In the genomic region with DNA sequence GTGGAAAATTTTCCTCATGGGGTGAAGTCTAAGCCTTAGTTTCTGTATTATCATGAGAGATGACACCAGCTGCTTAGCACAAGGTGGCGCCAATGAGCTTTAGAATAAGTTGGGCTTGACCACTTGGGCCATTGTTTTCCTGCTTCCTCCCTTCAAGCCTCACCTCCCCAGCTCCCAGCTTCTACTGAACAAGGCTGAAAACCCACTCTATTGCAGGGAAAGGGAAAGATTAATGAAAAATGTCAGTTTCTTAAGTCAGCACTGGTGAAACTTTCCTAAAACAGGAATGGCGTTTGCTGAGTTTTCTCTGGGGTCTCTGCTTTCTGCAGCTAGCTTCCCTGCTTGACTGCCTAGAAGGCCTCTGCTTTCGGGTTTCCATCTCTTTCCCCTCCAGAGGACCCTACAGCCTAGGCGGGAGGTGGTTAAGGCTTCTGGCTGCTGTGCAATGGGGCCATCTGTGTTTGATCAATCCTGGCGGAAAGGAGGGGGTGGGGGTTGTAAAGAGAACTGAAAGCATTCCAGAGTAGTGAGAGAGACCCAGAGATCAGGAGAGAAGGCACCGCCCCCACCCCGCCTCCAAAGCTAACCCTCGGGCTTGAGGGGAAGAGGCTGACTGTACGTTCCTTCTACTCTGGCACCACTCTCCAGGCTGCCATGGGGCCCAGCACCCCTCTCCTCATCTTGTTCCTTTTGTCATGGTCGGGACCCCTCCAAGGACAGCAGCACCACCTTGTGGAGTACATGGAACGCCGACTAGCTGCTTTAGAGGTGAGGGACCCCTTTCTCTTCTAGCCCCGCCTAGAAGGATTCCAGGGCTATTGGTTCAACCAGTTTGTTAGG, we compare ENCODE assay signal across 8 cellular contexts.
DNase-seq lines count a peak whose midpoint lies in the region; ATAC-seq and TF ChIP-seq lines count a peak whose summit lies in the region.

A gene with protein sequence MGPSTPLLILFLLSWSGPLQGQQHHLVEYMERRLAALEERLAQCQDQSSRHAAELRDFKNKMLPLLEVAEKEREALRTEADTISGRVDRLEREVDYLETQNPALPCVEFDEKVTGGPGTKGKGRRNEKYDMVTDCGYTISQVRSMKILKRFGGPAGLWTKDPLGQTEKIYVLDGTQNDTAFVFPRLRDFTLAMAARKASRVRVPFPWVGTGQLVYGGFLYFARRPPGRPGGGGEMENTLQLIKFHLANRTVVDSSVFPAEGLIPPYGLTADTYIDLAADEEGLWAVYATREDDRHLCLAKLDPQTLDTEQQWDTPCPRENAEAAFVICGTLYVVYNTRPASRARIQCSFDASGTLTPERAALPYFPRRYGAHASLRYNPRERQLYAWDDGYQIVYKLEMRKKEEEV (plus strand): TSS at position 612 of the 840 bp plus-strand sequence. CDS start 43 bp downstream, at position 655.

- TF ChIP-seq POLR2A in NB4 (IDR thresholded peaks at IDR 0.05; ENCODE audit: extremely low read depth, insufficient read length): no peak

- H3K36me3 ChIP-seq in brain microvascular endothelial cell (replicated peaks) (no peaks in the 10 kb centered on the region), iPS-15b (ENCODE audit: control insufficient read depth, insufficient read depth, low read length) (peaks cover 5% of the 10 kb centered on the region)

- in situ Hi-C loops in brain microvascular endothelial cell (cut with HindIII; ENCODE audit: low pct_ligation_motif_present, low sequenced_read_pairs): no loop called here

- peak; percentile 77 for TF ChIP-seq CTCF in 22Rv1 (IDR thresholded peaks at IDR 0.05)
- TF ChIP-seq CTCF in GM12872 (IDR thresholded peaks at IDR 0.05; ENCODE audit: insufficient read depth, low read depth, low read length): peak; percentile 78
- TF ChIP-seq CTCF in NB4 (IDR thresholded peaks at IDR 0.05; ENCODE audit: low read depth, low read length): peak; percentile 61
- TF ChIP-seq CTCF in brain microvascular endothelial cell (IDR thresholded peaks at IDR 0.05; ENCODE audit: low read depth, low read length, missing control alignments): peak; percentile 82
- peak; percentile 71 for TF ChIP-seq CTCF in retinal pigment epithelial cell (conservative IDR thresholded peaks at IDR 0.05; ENCODE audit: low read depth, low read length)

- no peaks in the 10 kb centered on the region for H3K9me3 ChIP-seq in iPS-15b (ENCODE audit: control insufficient read depth, insufficient read depth, low read length)

- H3K4me1 ChIP-seq in iPS-15b (ENCODE audit: control insufficient read depth, insufficient read depth, low read length): peaks cover 43% of the 10 kb centered on the region

- H3K4me3 ChIP-seq in NB4 (ENCODE audit: low read depth, low read length) (no peak within 1 kb of the TSS), brain microvascular endothelial cell (ENCODE audit: low read depth, low read length) (peak within 1 kb of the TSS; percentile 40), iPS-15b (ENCODE audit: low read depth, low read length) (peak within 1 kb of the TSS; percentile 48), retinal pigment epithelial cell (ENCODE audit: low read length) (peak within 1 kb of the TSS; percentile 32)

- H3K27ac ChIP-seq in 22Rv1: no peak within 1 kb of the TSS
- H3K27ac ChIP-seq in brain microvascular endothelial cell: peak within 1 kb of the TSS; percentile 85

- peak within 1 kb of the TSS; percentile 27 for H3K9ac ChIP-seq in iPS-15b (ENCODE audit: low read depth, low read length)

- DNase-seq in NB4 (ENCODE audit: low read depth): peak; percentile 86
- DNase-seq in brain microvascular endothelial cell: peak; percentile 93
- peak; percentile 51 for DNase-seq in retinal pigment epithelial cell (ENCODE audit: low read depth)
- DNase-seq in cortex of kidney (lab: John Stamatoyannopoulos, UW): no peak

- ATAC-seq in SK-N-SH treated with all-trans-retinoic acid at 6 μM for 48 hours: peak; percentile 90

- no peaks in the 10 kb centered on the region for H3K27me3 ChIP-seq in brain microvascular endothelial cell (replicated peaks)
- H3K27me3 ChIP-seq in iPS-15b (ENCODE audit: control insufficient read depth, insufficient read depth, low read length): no peaks in the 10 kb centered on the region

TF ChIP-seq in SK-N-SH treated with all-trans-retinoic acid at 6 μM for 48 hours, 23 proteins besides CTCF, POLR2A, EP300 and RAD21:
- TF ChIP-seq, protein P1, sequence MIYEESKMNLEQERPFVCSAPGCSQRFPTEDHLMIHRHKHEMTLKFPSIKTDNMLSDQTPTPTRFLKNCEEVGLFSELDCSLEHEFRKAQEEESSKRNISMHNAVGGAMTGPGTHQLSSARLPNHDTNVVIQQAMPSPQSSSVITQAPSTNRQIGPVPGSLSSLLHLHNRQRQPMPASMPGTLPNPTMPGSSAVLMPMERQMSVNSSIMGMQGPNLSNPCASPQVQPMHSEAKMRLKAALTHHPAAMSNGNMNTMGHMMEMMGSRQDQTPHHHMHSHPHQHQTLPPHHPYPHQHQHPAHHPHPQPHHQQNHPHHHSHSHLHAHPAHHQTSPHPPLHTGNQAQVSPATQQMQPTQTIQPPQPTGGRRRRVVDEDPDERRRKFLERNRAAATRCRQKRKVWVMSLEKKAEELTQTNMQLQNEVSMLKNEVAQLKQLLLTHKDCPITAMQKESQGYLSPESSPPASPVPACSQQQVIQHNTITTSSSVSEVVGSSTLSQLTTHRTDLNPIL (CRISPR knock-in tag; IDR thresholded peaks at IDR 0.05; ENCODE audit: low read depth): 0 out of 2 replicates have a peak, but pooled peaks have one; percentile 31
- peak; percentile 45; the same call in 1 of the 2 replicates for TF ChIP-seq ZNF70 (CRISPR knock-in tag; IDR thresholded peaks at IDR 0.05)
- peak; percentile 89 for TF ChIP-seq ISL1 (CRISPR knock-in tag; IDR thresholded peaks at IDR 0.05)
- TF ChIP-seq TCF4 (CRISPR knock-in tag; IDR thresholded peaks at IDR 0.05; ENCODE audit: borderline replicate concordance): peak; percentile 86
- TF ChIP-seq BACH2 (CRISPR knock-in tag; IDR thresholded peaks at IDR 0.05; ENCODE audit: borderline replicate concordance): no peak
- TF ChIP-seq RARB (CRISPR knock-in tag; IDR thresholded peaks at IDR 0.05): 0 out of 2 replicates have a peak, but pooled peaks have one; percentile 30
- no peak for TF ChIP-seq OSR1 (CRISPR knock-in tag; IDR thresholded peaks at IDR 0.05)
- TF ChIP-seq, protein P2, sequence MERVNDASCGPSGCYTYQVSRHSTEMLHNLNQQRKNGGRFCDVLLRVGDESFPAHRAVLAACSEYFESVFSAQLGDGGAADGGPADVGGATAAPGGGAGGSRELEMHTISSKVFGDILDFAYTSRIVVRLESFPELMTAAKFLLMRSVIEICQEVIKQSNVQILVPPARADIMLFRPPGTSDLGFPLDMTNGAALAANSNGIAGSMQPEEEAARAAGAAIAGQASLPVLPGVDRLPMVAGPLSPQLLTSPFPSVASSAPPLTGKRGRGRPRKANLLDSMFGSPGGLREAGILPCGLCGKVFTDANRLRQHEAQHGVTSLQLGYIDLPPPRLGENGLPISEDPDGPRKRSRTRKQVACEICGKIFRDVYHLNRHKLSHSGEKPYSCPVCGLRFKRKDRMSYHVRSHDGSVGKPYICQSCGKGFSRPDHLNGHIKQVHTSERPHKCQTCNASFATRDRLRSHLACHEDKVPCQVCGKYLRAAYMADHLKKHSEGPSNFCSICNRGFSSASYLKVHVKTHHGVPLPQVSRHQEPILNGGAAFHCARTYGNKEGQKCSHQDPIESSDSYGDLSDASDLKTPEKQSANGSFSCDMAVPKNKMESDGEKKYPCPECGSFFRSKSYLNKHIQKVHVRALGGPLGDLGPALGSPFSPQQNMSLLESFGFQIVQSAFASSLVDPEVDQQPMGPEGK (CRISPR knock-in tag; IDR thresholded peaks at IDR 0.05; ENCODE audit: borderline replicate concordance): peak; percentile 78; the same call in 1 of the 2 replicates
- TF ChIP-seq GLIS3 (CRISPR knock-in tag; IDR thresholded peaks at IDR 0.05): no peak
TF ChIP-seq in SK-N-SH treated with all-trans-retinoic acid at 6 μM for 48 hours: peak in this region for 6.
